In genomic region chr21:15063081-15063820, GRCh38 we compare ENCODE assay signal across 8 cellular contexts. TPM values are rescaled to one million over a fixed set of nuclear protein-coding genes. Genes with fewer than 3 reads are reported as not detected.
DNase-seq lines count a peak whose midpoint lies in the region; TF ChIP-seq lines count a peak whose summit lies in the region.

No MANE protein-coding gene starts in this region.

- no peak for TF ChIP-seq CTCF in WERI-Rb-1 (IDR thresholded peaks at IDR 0.05; ENCODE audit: low read depth, low read length)
- TF ChIP-seq CTCF in endodermal cell (conservative IDR thresholded peaks at IDR 0.05) = no peak
- TF ChIP-seq CTCF in neural crest cell (conservative IDR thresholded peaks at IDR 0.05) = no peak

- H3K27me3 ChIP-seq in WERI-Rb-1 (ENCODE audit: insufficient read depth, low read depth, severe bottlenecking) = no peaks in the 10 kb centered on the region
- no peaks in the 10 kb centered on the region for H3K27me3 ChIP-seq in endodermal cell (ENCODE audit: control insufficient read depth, insufficient read depth, low read length, poor library complexity, severe bottlenecking)

- H3K4me3 Mint-ChIP-seq in endodermal cell (peak overlapping the region; percentile 83), neural crest cell (peak overlapping the region; percentile 96)

- peak; percentile 64 for DNase-seq in activated effector memory CD4-positive, alpha-beta T cell treated with anti-CD3 and anti-CD28 coated beads, Interleukin-2, amount 50 U/mL, for 16 hours
- no peak for DNase-seq in activated effector memory CD4-positive, alpha-beta T cell treated with Interleukin-2 at 50 U/mL for 16 hours
- no peak for DNase-seq in WERI-Rb-1
- peak; percentile 58 for DNase-seq in endodermal cell
- no peak for DNase-seq in neural crest cell (ENCODE audit: low read depth, low spot score)
- no peak for DNase-seq in hippocampal formation (lab: John Stamatoyannopoulos, UW)
- no peak for DNase-seq in NCI-H2171 treated with DMSO at 0.1 percent for 48 hours (lab: John Stamatoyannopoulos, UW)
- DNase-seq in activated gamma-delta T cell treated with Interleukin-2 at 50 U/mL for 16 hours = no peak

- WGBS in endodermal cell (ENCODE audit: insufficient coverage in 1 of 2, insufficient read length in 1 of 2), 2 experiments = 5 to 6% methylated on average over 9 to 11 of the region's 11 CpGs

- H3K36me3 ChIP-seq in WERI-Rb-1 (no peaks in the 10 kb centered on the region; the same call in 1 of the 2 replicates), endodermal cell (ENCODE audit: control insufficient read depth, insufficient read depth, low read length) (no peaks in the 10 kb centered on the region)

- H3K4me1 ChIP-seq in endodermal cell (ENCODE audit: control insufficient read depth, insufficient read depth, low read length) = peaks cover 16% of the 10 kb centered on the region

- H3K27ac Mint-ChIP-seq in endodermal cell = peak overlapping the region; percentile 91
- H3K27ac Mint-ChIP-seq in neural crest cell (ENCODE audit: unreplicated experiment) = peak overlapping the region; percentile 98

- H3K9me3 Mint-ChIP-seq in endodermal cell (no peaks in the 10 kb centered on the region), neural crest cell (no peaks in the 10 kb centered on the region)

- H3K27me3 Mint-ChIP-seq in endodermal cell (ENCODE audit: insufficient read depth) (no peaks in the 10 kb centered on the region), neural crest cell (ENCODE audit: low read depth) (no peaks in the 10 kb centered on the region)

- H3K9me3 ChIP-seq in WERI-Rb-1 (ENCODE audit: severe bottlenecking) (no peaks in the 10 kb centered on the region), endodermal cell (ENCODE audit: control insufficient read depth, low read length) (no peaks in the 10 kb centered on the region)

- H3K36me3 Mint-ChIP-seq in endodermal cell (ENCODE audit: low read depth) = no peaks in the 10 kb centered on the region
- no peaks in the 10 kb centered on the region for H3K36me3 Mint-ChIP-seq in neural crest cell (ENCODE audit: low read depth)

- H3K4me3 ChIP-seq in WERI-Rb-1 (ENCODE audit: low read depth, low read length) (peak overlapping the region; percentile 95), endodermal cell (ENCODE audit: low read length) (peak overlapping the region; percentile 98)

- H3K27ac ChIP-seq in WERI-Rb-1 (peak overlapping the region; percentile 98), endodermal cell (ENCODE audit: low read depth, low read length) (peak overlapping the region; percentile 62)

- peaks cover 64% of the 10 kb centered on the region for H3K4me1 Mint-ChIP-seq in endodermal cell
- peaks cover 66% of the 10 kb centered on the region for H3K4me1 Mint-ChIP-seq in neural crest cell

- peak overlapping the region; percentile 81 for H3K9ac ChIP-seq in endodermal cell (ENCODE audit: extremely low read depth, low read length, poor library complexity, severe bottlenecking)

RNA-seq across cellular contexts. Expression of gene NRIP1, which starts 1.5 kb away (rescaled TPM):
- total RNA-seq in endodermal cell (10 to 100 TPM; 29.9 to 35.9 TPM), neural crest cell (72.0 and 73.8 TPM in 2 replicates)
- polyA plus RNA-seq in endodermal cell (2013, experiment 1 of 2) = 38.8 TPM
- polyA plus RNA-seq in endodermal cell (2013, experiment 2 of 2) = 43.3 TPM

Comparison
In these comparisons a context has a peak if more than half of its experiments do, and no peak if none do; other contexts are left out.
1. DNase-seq: peak in activated effector memory CD4-positive, alpha-beta T cell treated with anti-CD3 and anti-CD28 coated beads, Interleukin-2, amount 50 U/mL, for 16 hours (single experiment) and endodermal cell (single experiment); none in activated effector memory CD4-positive, alpha-beta T cell treated with Interleukin-2 at 50 U/mL for 16 hours (single experiment), WERI-Rb-1 (single experiment), neural crest cell (single experiment), hippocampal formation (0 of 2), NCI-H2171 treated with DMSO at 0.1 percent for 48 hours (single experiment) and activated gamma-delta T cell treated with Interleukin-2 at 50 U/mL for 16 hours (single experiment).